9 cellular contexts compared by ENCODE assay signal in the genomic region with DNA sequence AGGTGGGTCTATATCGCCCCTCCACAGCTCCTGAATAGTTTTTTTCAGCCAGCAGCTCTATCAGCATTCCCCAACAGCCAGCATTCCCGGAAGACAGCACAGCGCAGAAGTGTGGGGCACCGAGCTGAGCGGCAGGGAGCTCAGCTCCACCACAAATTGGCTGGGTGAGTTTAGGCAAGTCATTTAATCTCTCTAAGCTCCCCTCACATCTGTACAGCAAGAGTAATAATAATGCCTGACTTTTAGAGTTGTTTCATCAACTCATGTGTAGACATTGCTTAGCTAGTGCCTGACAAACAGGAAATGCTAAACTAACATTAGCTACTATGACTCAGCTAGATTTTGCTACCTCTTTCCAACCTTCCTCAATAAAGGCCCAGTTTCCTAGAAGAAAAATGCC.
A peak's percentile ranks its signal among the peaks of the same experiment; 100 is the strongest.
DNase-seq lines count a peak whose midpoint lies in the region; ATAC-seq and TF ChIP-seq lines count a peak whose summit lies in the region.
"Had no signal": no experiment of that assay in that cellular context is flagged by ENCODE, and none has a peak within 500 bp of the region (broad histone marks: within the 10 kb centered on the region; RNA-seq: fewer than 3 reads in every experiment).

No MANE protein-coding gene starts in this region.

- H3K27me3 Mint-ChIP-seq in activated T-cell treated with anti-CD3 and anti-CD28 coated beads, Interleukin-2, amount 50 U/mL, for 72 hours (ENCODE audit: low read depth) = peaks cover 18% of the 10 kb centered on the region
- peaks cover 2% of the 10 kb centered on the region for H3K27me3 Mint-ChIP-seq in activated naive CD4-positive, alpha-beta T cell treated with anti-CD3 and anti-CD28 coated beads for 36 hours (ENCODE audit: low read depth)

- H3K9me3 Mint-ChIP-seq in activated T-cell treated with anti-CD3 and anti-CD28 coated beads, Interleukin-2, amount 50 U/mL, for 72 hours = no peaks in the 10 kb centered on the region
- H3K9me3 Mint-ChIP-seq in activated naive CD4-positive, alpha-beta T cell treated with anti-CD3 and anti-CD28 coated beads for 36 hours = no peaks in the 10 kb centered on the region

- no peaks in the 10 kb centered on the region for H3K36me3 Mint-ChIP-seq in activated T-cell treated with anti-CD3 and anti-CD28 coated beads, Interleukin-2, amount 50 U/mL, for 72 hours (ENCODE audit: insufficient read depth in 2 of 2)
- no peaks in the 10 kb centered on the region for H3K36me3 Mint-ChIP-seq in activated naive CD4-positive, alpha-beta T cell treated with anti-CD3 and anti-CD28 coated beads for 36 hours (ENCODE audit: low read depth)

- H3K4me3 ChIP-seq in BJ (ENCODE audit: low read depth, low read length) = no peak overlapping the region
- no peak overlapping the region for H3K4me3 ChIP-seq in MG63

- TF ChIP-seq CTCF in BJ (IDR thresholded peaks at IDR 0.05; ENCODE audit: insufficient read depth, low read depth, low read length) = no peak

- no peaks in the 10 kb centered on the region for H3K4me1 Mint-ChIP-seq in activated T-cell treated with anti-CD3 and anti-CD28 coated beads, Interleukin-2, amount 50 U/mL, for 72 hours (ENCODE audit: low read depth)
- H3K4me1 Mint-ChIP-seq in activated naive CD4-positive, alpha-beta T cell treated with anti-CD3 and anti-CD28 coated beads for 36 hours (ENCODE audit: low read depth) = no peaks in the 10 kb centered on the region

- H3K27ac Mint-ChIP-seq in activated T-cell treated with anti-CD3 and anti-CD28 coated beads, Interleukin-2, amount 50 U/mL, for 72 hours = no peak overlapping the region
- no peak overlapping the region for H3K27ac Mint-ChIP-seq in activated naive CD4-positive, alpha-beta T cell treated with anti-CD3 and anti-CD28 coated beads for 36 hours

- H3K9me3 ChIP-seq in MG63 = no peaks in the 10 kb centered on the region

- no peak overlapping the region for H3K4me3 Mint-ChIP-seq in activated T-cell treated with anti-CD3 and anti-CD28 coated beads, Interleukin-2, amount 50 U/mL, for 72 hours
- H3K4me3 Mint-ChIP-seq in activated naive CD4-positive, alpha-beta T cell treated with anti-CD3 and anti-CD28 coated beads for 36 hours = no peak overlapping the region

- CTCF ChIA-PET in BJ (lab: Yijun Ruan, JAX) = interaction anchor here (0.7 to 5.0 kb wide), 22 partner anchors 9 to 1788 kb away, joined by 3 to 61 read pairs (median 4); no protein-coding TSS in a partner anchor
- CTCF ChIA-PET in activated naive CD4-positive, alpha-beta T cell treated with anti-CD3 and anti-CD28 coated beads for 36 hours (lab: Charles Lee) = interaction anchor here (1.2 kb wide), 1 partner anchor 11 kb away, joined by 4 read pairs; no protein-coding TSS in a partner anchor

- H3K36me3 ChIP-seq in BJ (ENCODE audit: control insufficient read depth, insufficient read depth, low read length) (no peaks in the 10 kb centered on the region), MG63 (no peaks in the 10 kb centered on the region)

- peak; percentile 11 for DNase-seq in BJ (ENCODE audit: low read depth)
- peak; percentile 1 for DNase-seq in MG63
- peak; percentile 31 for DNase-seq in dedifferentiated amniotic fluid mesenchymal stem cell (ENCODE audit: extremely low spot score)
- no peak for DNase-seq in left colon
- no peak for DNase-seq in activated T-cell treated with anti-CD3 and anti-CD28 coated beads, Interleukin-2, amount 50 U/mL, for 72 hours
- no peak for DNase-seq in activated naive CD4-positive, alpha-beta T cell treated with anti-CD3 and anti-CD28 coated beads for 36 hours
- DNase-seq in NCI-H526 treated with DMSO at 0.1 percent for 48 hours (lab: John Stamatoyannopoulos, UW) = no peak
- DNase-seq: activated naive CD4-positive, alpha-beta T cell had no signal

- POLR2A ChIA-PET in BJ (lab: Charles Lee) = no interaction called here

- H3K27me3 ChIP-seq in BJ (ENCODE audit: control insufficient read depth, insufficient read depth, low read length) (no peaks in the 10 kb centered on the region), MG63 (no peaks in the 10 kb centered on the region)

- intact Hi-C loops in left colon (cut with DNase I, micrococcal nuclease) = loop anchor here in 1 of 2 donors (10.0 kb wide), 1 partner anchor 427 kb away; no protein-coding TSS in a partner anchor
- intact Hi-C loops in activated naive CD4-positive, alpha-beta T cell treated with anti-CD3 and anti-CD28 coated beads for 36 hours (cut with micrococcal nuclease) = loop anchor here (10.0 kb wide), 1 partner anchor 1187 kb away; no protein-coding TSS in a partner anchor

- peak; percentile 79 for ATAC-seq in left colon
- no peak for ATAC-seq in activated T-cell treated with anti-CD3 and anti-CD28 coated beads, Interleukin-2, amount 50 U/mL, for 72 hours (replicated peaks in 1 of 2)
- no peak for ATAC-seq in GM21723 (IDR thresholded peaks at IDR 0.05; ENCODE audit: unreplicated experiment)

Comparison
In these comparisons a context has a peak if more than half of its experiments do, and no peak if none do; other contexts are left out.
1. DNase-seq: peak in BJ (single experiment), MG63 (single experiment) and dedifferentiated amniotic fluid mesenchymal stem cell (single experiment); none in left colon (0 of 2), activated T-cell treated with anti-CD3 and anti-CD28 coated beads, Interleukin-2, amount 50 U/mL, for 72 hours (0 of 2), activated naive CD4-positive, alpha-beta T cell treated with anti-CD3 and anti-CD28 coated beads for 36 hours (single experiment) and NCI-H526 treated with DMSO at 0.1 percent for 48 hours (single experiment).